Comparison of ENCODE assay signal across 8 cellular contexts in genomic region chr19:44570984-44571684, GRCh38. TPM values are rescaled to one million over a fixed set of nuclear protein-coding genes. Genes with fewer than 3 reads are reported as not detected.
DNase-seq lines count a peak whose midpoint lies in the region; ATAC-seq, FAIRE-seq and TF ChIP-seq lines count a peak whose summit lies in the region.

No MANE protein-coding gene starts in this region.

- H3K9ac ChIP-seq in keratinocyte (ENCODE audit: control insufficient read depth, extremely low read depth, insufficient read depth, low read length), result no peak overlapping the region

- no peak overlapping the region for H3K27ac ChIP-seq in keratinocyte (ENCODE audit: control insufficient read depth, insufficient read depth, low read length)

- H3K79me2 ChIP-seq in keratinocyte (ENCODE audit: control insufficient read depth, insufficient read depth, low read length), result no peaks in the 10 kb centered on the region

- no peaks in the 10 kb centered on the region for H3K9me3 ChIP-seq in keratinocyte (ENCODE audit: control insufficient read depth, low read depth, low read length)

- peak; percentile 91 for FAIRE-seq in keratinocyte (lab: Jason Lieb, UNC)

- H3K36me3 ChIP-seq in keratinocyte (ENCODE audit: control insufficient read depth in 2 of 2, extremely low read depth in 1 of 2, insufficient read depth in 2 of 2, low read length in 2 of 2), result no peaks in the 10 kb centered on the region

- no peaks in the 10 kb centered on the region for H3K9me1 ChIP-seq in keratinocyte (ENCODE audit: control insufficient read depth, extremely low read depth, insufficient read depth, low read length)

- no peak overlapping the region for H3K4me3 ChIP-seq in cardiac fibroblast (replicated peaks in 1 of 2; ENCODE audit: low read depth in 2 of 2, low read length in 2 of 2)
- H3K4me3 ChIP-seq in keratinocyte (ENCODE audit: control insufficient read depth in 2 of 3, extremely low read depth in 1 of 3, insufficient read depth in 2 of 3, low read depth in 1 of 3, low read length in 3 of 3), result no peak overlapping the region

- no peaks in the 10 kb centered on the region for H4K20me1 ChIP-seq in keratinocyte (ENCODE audit: control insufficient read depth, extremely low read depth, insufficient read depth, low read length)

- DNase-seq in SKM-1 treated with dmso at 0.1 percent for 144 hours (lab: John Stamatoyannopoulos, UW; ENCODE audit: unreplicated experiment), result peak; percentile 49
- no peak for DNase-seq in SKM-1 (lab: John Stamatoyannopoulos, UW; ENCODE audit: unreplicated experiment)
- peak; percentile 22 for DNase-seq in NCI-H1092 treated with DMSO at 0.1 percent for 48 hours (lab: John Stamatoyannopoulos, UW)
- peak; percentile 80 for DNase-seq in SW480 (ENCODE audit: low spot score)
- peak; percentile 90 to 91 for DNase-seq in cardiac fibroblast (ENCODE audit: low read depth in 2 of 2)
- no peak for DNase-seq in keratinocyte (ENCODE audit: low read depth, low spot score)
- DNase-seq in stimulated activated CD4-positive, alpha-beta T cell treated with anti-CD3 and anti-CD28 coated beads, Interleukin-1b, Interleukin-23, amount 100 ng/mL, for 24 hours (ENCODE audit: low read depth in 4 of 4, low spot score in 1 of 4), result peak; percentile 9 to 45 (median 23)

- TF ChIP-seq CTCF in cardiac fibroblast (IDR thresholded peaks at IDR 0.05; ENCODE audit: low read depth, low read length), result peak; percentile 78
- peak; percentile 65 to 74 (median 68) for TF ChIP-seq CTCF in keratinocyte (optimal IDR thresholded peaks at IDR 0.05 in 1 of 3, IDR thresholded peaks at IDR 0.05 in 1 of 3, conservative IDR thresholded peaks at IDR 0.05 in 1 of 3; ENCODE audit: extremely low read depth in 1 of 3, insufficient read depth in 2 of 3, low read length in 3 of 3)

- H3K27me3 ChIP-seq in keratinocyte (ENCODE audit: control insufficient read depth, extremely low read depth, insufficient read depth, low read length), result peaks cover 5% of the 10 kb centered on the region

- peaks cover 4% of the 10 kb centered on the region for H3K4me1 ChIP-seq in keratinocyte (ENCODE audit: control insufficient read depth, extremely low read depth, insufficient read depth, low read length)

- ATAC-seq in GM21367 (IDR thresholded peaks at IDR 0.05; ENCODE audit: unreplicated experiment), result no peak

- dilution Hi-C loops in keratinocyte (cut with MboI; ENCODE audit: extremely low pct_ligation_motif_present, low sequenced_read_pairs), result no loop called here

- no peak overlapping the region for H3K4me2 ChIP-seq in keratinocyte (ENCODE audit: control insufficient read depth, extremely low read depth, insufficient read depth, low read depth, low read length)

- H2AFZ ChIP-seq in keratinocyte (ENCODE audit: control insufficient read depth, low read length), result no peak overlapping the region

RNA-seq across cellular contexts. Expression of gene CEACAM20, which starts 41.7 kb away (rescaled TPM):
- polyA plus RNA-seq in keratinocyte, result not detected in 3 replicates
- polyA plus RNA-seq in keratinocyte (2011; ENCODE audit: low read depth), result not detected
- not detected in 2 replicates for polyA plus RNA-seq in keratinocyte (2011; cell fraction: cytosol; rRNA removed)
- polyA plus RNA-seq in keratinocyte (2011; cell fraction: nucleus; rRNA removed), result not detected in 2 replicates
- polyA plus RNA-seq in keratinocyte (2012; ENCODE audit: low replicate concordance), result not detected in 2 replicates
- polyA minus RNA-seq in keratinocyte, result not detected in 3 replicates
- polyA minus RNA-seq in keratinocyte (2011; cell fraction: cytosol; rRNA and poly(A)+ RNA removed), result not detected
- not detected in 2 replicates for polyA minus RNA-seq in keratinocyte (2011; cell fraction: nucleus; rRNA and poly(A)+ RNA removed)

RNA-seq across cellular contexts. Expression of gene IGSF23, which starts 42.2 kb away (rescaled TPM):
- 0.06 to 0.07 TPM in 2 of 3 replicates, not detected in the other for polyA plus RNA-seq in keratinocyte
- polyA plus RNA-seq in keratinocyte (2011; ENCODE audit: low read depth), result 0.89 TPM
- not detected in 2 replicates for polyA plus RNA-seq in keratinocyte (2011; cell fraction: cytosol; rRNA removed)
- not detected in 2 replicates for polyA plus RNA-seq in keratinocyte (2011; cell fraction: nucleus; rRNA removed)
- 1.3 TPM in 1 of 2 replicates, not detected in the other for polyA plus RNA-seq in keratinocyte (2012; ENCODE audit: low replicate concordance)
- not detected in 3 replicates for polyA minus RNA-seq in keratinocyte
- not detected for polyA minus RNA-seq in keratinocyte (2011; cell fraction: cytosol; rRNA and poly(A)+ RNA removed)
- polyA minus RNA-seq in keratinocyte (2011; cell fraction: nucleus; rRNA and poly(A)+ RNA removed), result not detected in 2 replicates

Comparison
In these comparisons a context has a peak if more than half of its experiments do, and no peak if none do; other contexts are left out.
1. DNase-seq: peak in SKM-1 treated with dmso at 0.1 percent for 144 hours (single experiment), NCI-H1092 treated with DMSO at 0.1 percent for 48 hours (single experiment), SW480 (single experiment), cardiac fibroblast (2 of 2) and stimulated activated CD4-positive, alpha-beta T cell treated with anti-CD3 and anti-CD28 coated beads, Interleukin-1b, Interleukin-23, amount 100 ng/mL, for 24 hours (4 of 4); none in SKM-1 (single experiment) and keratinocyte (single experiment).